Comparison of ENCODE assay signal across 24 cellular contexts in genomic region chr1:195958131-195958530, GRCh38.
"Had no signal": no experiment of that assay in that cellular context is flagged by ENCODE, and none has a peak within 500 bp of the region (broad histone marks: within the 10 kb centered on the region; RNA-seq: fewer than 3 reads in every experiment).

No MANE protein-coding gene starts in this region.

- H3K27me3 ChIP-seq: body of pancreas, esophagus muscularis mucosa, gastroesophageal sphincter, pancreas, right atrium auricular region, thyroid gland, upper lobe of right lung had no signal

- H3K36me3 ChIP-seq: esophagus muscularis mucosa, gastroesophageal sphincter, pancreas, right atrium auricular region, thyroid gland, upper lobe of right lung had no signal

- FAIRE-seq: islet of Langerhans, pancreas had no signal

- H3K9me3 ChIP-seq: body of pancreas, esophagus muscularis mucosa, gastroesophageal sphincter, pancreas, psoas muscle, right atrium auricular region, thyroid gland, upper lobe of right lung had no signal

- ATAC-seq: activated CD8-positive, alpha-beta memory T cell treated with anti-CD3 and anti-CD28 coated beads, Interleukin-2, amount 10 ng/mL, durations not matched to agents 7 days and 5 days; activated CD8-positive, alpha-beta T cell treated with anti-CD3 and anti-CD28 coated beads for 36 hours; body of pancreas; gastroesophageal sphincter; left cardiac atrium; natural killer cell treated with Interleukin-12 subunit alpha and Interleukin-12 subunit beta and Interleukin-15 and Interleukin-18, amount 100 ng/mL, for 72 hours; pancreas; psoas muscle; upper lobe of right lung had no signal

- DNase-seq: activated CD4-positive, alpha-beta T cell treated with anti-CD3 and anti-CD28 coated beads, Interleukin-2, amount 10 ng/mL, durations not matched to agents 7 days and 5 days; activated CD4-positive, CD25-positive, alpha-beta regulatory T cell treated with anti-CD3 and anti-CD28 coated beads, Interleukin-2, amount 50 U/mL, for 72 hours; activated CD8-positive, alpha-beta memory T cell treated with anti-CD3 and anti-CD28 coated beads, Interleukin-2, amount 10 ng/mL, durations not matched to agents 7 days and 5 days; activated CD8-positive, alpha-beta T cell treated with anti-CD3 and anti-CD28 coated beads for 36 hours; activated gamma-delta T cell treated with Interleukin-2 at 50 U/mL for 16 hours; activated T-cell treated with anti-CD3 and anti-CD28 coated beads for 4 hours; anterior cingulate cortex; body of pancreas; effector CD8-positive, alpha-beta T cell; head of caudate nucleus; left cardiac atrium; pancreas; psoas muscle; stimulated activated CD4-positive, alpha-beta T cell treated with anti-CD3 and anti-CD28 coated beads, Interleukin-4, amount 100 ng/mL, for 24 hours; stimulated activated naive CD4-positive, alpha-beta T cell treated with Interleukin-2 at 50 U/mL for 16 hours; substantia nigra; thyroid gland; upper lobe of right lung had no signal

- H3K4me1 ChIP-seq: body of pancreas, esophagus muscularis mucosa, gastroesophageal sphincter, pancreas, psoas muscle, right atrium auricular region, thyroid gland, upper lobe of right lung had no signal

- H3K27ac ChIP-seq: body of pancreas, esophagus muscularis mucosa, gastroesophageal sphincter, pancreas, psoas muscle, right atrium auricular region, thyroid gland, upper lobe of right lung, VCaP had no signal

- H3K4me3 ChIP-seq: body of pancreas, esophagus muscularis mucosa, gastroesophageal sphincter, pancreas, psoas muscle, right atrium auricular region, thyroid gland, upper lobe of right lung had no signal
